ENCODE assay signal across 32 cellular contexts in the genomic region with DNA sequence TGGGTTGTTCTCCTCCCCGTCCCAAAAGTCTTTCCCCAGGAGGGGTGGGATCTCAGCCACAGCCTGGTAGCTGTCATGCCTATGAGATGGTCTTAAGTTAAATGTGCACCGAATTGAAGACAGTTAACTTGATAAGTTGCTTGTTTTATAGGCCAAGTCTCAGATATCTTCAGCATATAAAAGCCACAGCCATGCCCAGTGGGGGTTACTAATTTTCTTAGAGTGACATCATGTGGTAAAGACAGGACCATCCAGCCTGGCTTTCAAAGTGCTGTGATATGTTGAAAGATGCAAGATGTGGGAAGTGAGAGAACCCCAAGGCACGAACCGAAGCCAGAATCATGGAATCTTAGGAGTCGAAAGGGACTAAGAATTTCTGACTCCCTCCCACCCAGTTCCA. TPM values are rescaled to one million over a fixed set of nuclear protein-coding genes. Genes with fewer than 3 reads are reported as not detected.
DNase-seq lines count a peak whose midpoint lies in the region; TF ChIP-seq lines count a peak whose summit lies in the region.
"Had no signal": no experiment of that assay in that cellular context is flagged by ENCODE, and none has a peak within 500 bp of the region (broad histone marks: within the 10 kb centered on the region; RNA-seq: fewer than 3 reads in every experiment).

No MANE protein-coding gene starts in this region.

- peak overlapping the region; percentile 35 for H2AFZ ChIP-seq in parathyroid adenoma

- H3K27ac Mint-ChIP-seq in glutamatergic neuron (ENCODE audit: unreplicated experiment) = no peak overlapping the region
- H3K27ac Mint-ChIP-seq: activated CD8-positive, alpha-beta memory T cell treated with anti-CD3 and anti-CD28 coated beads, Interleukin-2, amount 10 ng/mL, durations not matched to agents 7 days and 5 days; activated T-cell treated with anti-CD3 and anti-CD28 coated beads, Interleukin-2, amount 50 U/mL, for 72 hours; mesothelial cell of epicardium; nephron had no signal

- no peaks in the 10 kb centered on the region for H3K79me2 ChIP-seq in parathyroid adenoma

- H3K36me3 ChIP-seq in SJSA1 = no peaks in the 10 kb centered on the region
- no peaks in the 10 kb centered on the region for H3K36me3 ChIP-seq in parathyroid adenoma (ENCODE audit: control insufficient read depth, insufficient read depth, low read length)
- H3K36me3 ChIP-seq: ascending aorta, gastroesophageal sphincter, upper lobe of right lung had no signal

- no peaks in the 10 kb centered on the region for H3K9me3 ChIP-seq in SJSA1 (replicated peaks)
- H3K9me3 ChIP-seq in parathyroid adenoma (ENCODE audit: control insufficient read depth, low read length) = no peaks in the 10 kb centered on the region
- H3K9me3 ChIP-seq: ascending aorta, gastroesophageal sphincter, upper lobe of right lung had no signal

- peak; percentile 18 for DNase-seq in EH (ENCODE audit: low read depth)
- peak; percentile 50 to 52 for DNase-seq in SJSA1 (ENCODE audit: low read depth in 1 of 2, low spot score in 2 of 2)
- no peak for DNase-seq in glutamatergic neuron
- no peak for DNase-seq in NCI-H187 (lab: John Stamatoyannopoulos, UW)
- DNase-seq in inferior parietal cortex (ENCODE audit: extremely low spot score) = no peak
- DNase-seq in NCI-H2029 (lab: John Stamatoyannopoulos, UW) = no peak
- DNase-seq: activated CD4-positive, CD25-positive, alpha-beta regulatory T cell; activated CD8-positive, alpha-beta memory T cell treated with anti-CD3 and anti-CD28 coated beads, Interleukin-2, amount 10 ng/mL, durations not matched to agents 7 days and 5 days; activated naive CD4-positive, alpha-beta T cell treated with anti-CD3 and anti-CD28 coated beads, Interleukin-2, amount 50 U/mL, for 16 hours; activated T-cell treated with anti-CD3 and anti-CD28 coated beads, Interleukin-2, amount 50 U/mL, for 72 hours; C1 segment of cervical spinal cord; Caco-2; cortex of kidney; DMS79; H9; hippocampal formation; left ventricle myocardium superior; NCI-H2081 treated with DMSO at 0.1 percent for 48 hours; NCI-H345; NCI-H774; stimulated activated CD4-positive, alpha-beta T cell treated with anti-CD3 and anti-CD28 coated beads, Interleukin-2, amount 100 ng/mL, for 24 hours; upper lobe of right lung had no signal

- peak overlapping the region; percentile 53 for H3K4me3 Mint-ChIP-seq in glutamatergic neuron (ENCODE audit: unreplicated experiment)
- H3K4me3 Mint-ChIP-seq: activated CD8-positive, alpha-beta memory T cell treated with anti-CD3 and anti-CD28 coated beads, Interleukin-2, amount 10 ng/mL, durations not matched to agents 7 days and 5 days; H9; mesothelial cell of epicardium; nephron had no signal

- peaks cover 10% of the 10 kb centered on the region for H3K36me3 Mint-ChIP-seq in glutamatergic neuron (ENCODE audit: unreplicated experiment)
- H3K36me3 Mint-ChIP-seq: mesothelial cell of epicardium had no signal

- H3K27me3 Mint-ChIP-seq in glutamatergic neuron (ENCODE audit: unreplicated experiment) = peaks cover 4% of the 10 kb centered on the region

- H3K4me2 ChIP-seq in parathyroid adenoma (ENCODE audit: low read length) = no peak overlapping the region
- H3K4me2 ChIP-seq: smooth muscle cell had no signal

- no peaks in the 10 kb centered on the region for H3K4me1 Mint-ChIP-seq in glutamatergic neuron (ENCODE audit: low read depth, unreplicated experiment)
- H3K4me1 Mint-ChIP-seq: H9, mesothelial cell of epicardium, nephron had no signal

- TF ChIP-seq CTCF in glutamatergic neuron (IDR thresholded peaks at IDR 0.05; ENCODE audit: partially characterized antibody, unreplicated experiment) (no peak), parathyroid adenoma (IDR thresholded peaks at IDR 0.05) (peak; percentile 41)

- H3K9me3 Mint-ChIP-seq in glutamatergic neuron (ENCODE audit: unreplicated experiment) = no peaks in the 10 kb centered on the region
- H3K9me3 Mint-ChIP-seq: activated T-cell treated with anti-CD3 and anti-CD28 coated beads, Interleukin-2, amount 50 U/mL, for 72 hours had no signal

- no peak overlapping the region for H3K9ac ChIP-seq in parathyroid adenoma

- H3K27me3 ChIP-seq in SJSA1 (replicated peaks) (no peaks in the 10 kb centered on the region), parathyroid adenoma (ENCODE audit: control insufficient read depth, insufficient read depth, low read length) (no peaks in the 10 kb centered on the region)
- H3K27me3 ChIP-seq: upper lobe of right lung had no signal

- H3K4me1 ChIP-seq in SJSA1 (replicated peaks) = peaks cover 12% of the 10 kb centered on the region
- no peaks in the 10 kb centered on the region for H3K4me1 ChIP-seq in parathyroid adenoma
- H3K4me1 ChIP-seq: ascending aorta, Caco-2, upper lobe of right lung had no signal

- H3K27ac ChIP-seq in SJSA1 (no peak overlapping the region), parathyroid adenoma (no peak overlapping the region)
- H3K27ac ChIP-seq: ascending aorta, gastroesophageal sphincter, upper lobe of right lung had no signal

- no peak overlapping the region for H3K4me3 ChIP-seq in SJSA1
- H3K4me3 ChIP-seq in parathyroid adenoma (ENCODE audit: low read depth, low read length) = no peak overlapping the region
- H3K4me3 ChIP-seq: ascending aorta, gastroesophageal sphincter, smooth muscle cell, upper lobe of right lung had no signal

RNA-seq across cellular contexts. Expression of gene FAM124B, which starts 42.1 kb away (rescaled TPM):
- total RNA-seq in SJSA1 (2014; rRNA removed; shearing (Covaris generic)) = not detected in 2 replicates
- total RNA-seq in glutamatergic neuron (ENCODE audit: unreplicated experiment) = 1.3 TPM
- total RNA-seq: Caco-2, HT-29, MCF 10A, mesothelial cell of epicardium, osteocyte, SK-MEL-5, smooth muscle cell had no signal

Comparison
In these comparisons a context has a peak if more than half of its experiments do, and no peak if none do; other contexts are left out.
1. DNase-seq: peak in EH (single experiment) and SJSA1 (2 of 2); none in glutamatergic neuron (single experiment), NCI-H187 (0 of 2), inferior parietal cortex (single experiment) and NCI-H2029 (single experiment).